In genomic region chr11:129237456-129237855, GRCh38 we compare ENCODE assay signal across 23 cellular contexts.
"Had no signal": no experiment of that assay in that cellular context is flagged by ENCODE, and none has a peak within 500 bp of the region (broad histone marks: within the 10 kb centered on the region; RNA-seq: fewer than 3 reads in every experiment).

No MANE protein-coding gene starts in this region.

- H3K4me1 Mint-ChIP-seq: activated naive CD8-positive, alpha-beta T cell treated with anti-CD3 and anti-CD28 coated beads, Interleukin-2, amount 10 ng/mL, durations not matched to agents 7 days and 5 days; T-cell had no signal

- H3K27ac ChIP-seq: brain microvascular endothelial cell, heart right ventricle, left lung, lower lobe of right lung, pancreas, psoas muscle, spleen, tibial nerve had no signal

- H3K4me3 ChIP-seq: heart right ventricle, left lung, lower lobe of right lung, pancreas, psoas muscle, spleen, tibial nerve had no signal

- H3K9me3 ChIP-seq: left lung, lower lobe of right lung, pancreas, psoas muscle, spleen had no signal

- H3K4me1 ChIP-seq: left lung, lower lobe of right lung, spleen, tibial nerve had no signal

- H3K27me3 ChIP-seq: brain microvascular endothelial cell, heart right ventricle, left lung, pancreas, spleen, tibial nerve had no signal

- H3K27me3 Mint-ChIP-seq: activated naive CD8-positive, alpha-beta T cell treated with anti-CD3 and anti-CD28 coated beads, Interleukin-2, amount 10 ng/mL, durations not matched to agents 7 days and 5 days; effector memory CD8-positive, alpha-beta T cell; naive B cell; T-cell had no signal

- H3K27ac Mint-ChIP-seq: activated naive CD8-positive, alpha-beta T cell treated with anti-CD3 and anti-CD28 coated beads, Interleukin-2, amount 10 ng/mL, durations not matched to agents 7 days and 5 days; effector memory CD8-positive, alpha-beta T cell; T-cell; T-helper 2 cell treated with Interferon-gamma antibody and Interleukin-4, amounts not matched to agents 5 μg/mL and 100 μg/mL, for 36 hours had no signal

- H3K36me3 ChIP-seq: brain microvascular endothelial cell, heart right ventricle, left lung, lower lobe of right lung, pancreas, spleen had no signal

- H3K4me3 Mint-ChIP-seq: activated naive CD8-positive, alpha-beta T cell treated with anti-CD3 and anti-CD28 coated beads, Interleukin-2, amount 10 ng/mL, durations not matched to agents 7 days and 5 days; effector memory CD8-positive, alpha-beta T cell; naive B cell; T-cell; T-helper 2 cell treated with Interferon-gamma antibody and Interleukin-4, amounts not matched to agents 5 μg/mL and 100 μg/mL, for 36 hours had no signal

- DNase-seq: activated CD4-positive, alpha-beta T cell treated with anti-CD3 and anti-CD28 coated beads for 4 hours; activated CD4-positive, alpha-beta T cell treated with anti-CD3 and anti-CD28 coated beads, Interleukin-2, amount 50 U/mL, for 4 hours; activated effector memory CD4-positive, alpha-beta T cell treated with Interleukin-2 at 50 U/mL for 16 hours; activated naive CD4-positive, alpha-beta T cell treated with Interleukin-2 at 50 U/mL for 16 hours; activated naive CD8-positive, alpha-beta T cell treated with anti-CD3 and anti-CD28 coated beads, Interleukin-2, amount 10 ng/mL, durations not matched to agents 7 days and 5 days; amniotic stem cell; brain microvascular endothelial cell; caudate nucleus; cortex of kidney; effector memory CD8-positive, alpha-beta T cell; foreskin fibroblast; heart right ventricle; left lung; lower lobe of right lung; mesenchymal stem cell; naive B cell; pancreas; psoas muscle; spleen; stimulated activated naive CD4-positive, alpha-beta T cell treated with Interleukin-2 at 50 U/mL for 16 hours; T-cell had no signal

- H3K36me3 Mint-ChIP-seq: activated naive CD8-positive, alpha-beta T cell treated with anti-CD3 and anti-CD28 coated beads, Interleukin-2, amount 10 ng/mL, durations not matched to agents 7 days and 5 days; naive B cell had no signal

- H3K9me3 Mint-ChIP-seq: effector memory CD8-positive, alpha-beta T cell; T-helper 2 cell treated with Interferon-gamma antibody and Interleukin-4, amounts not matched to agents 5 μg/mL and 100 μg/mL, for 36 hours had no signal
